Comparison of ENCODE assay signal across 1 cellular context in genomic region chr18:12254820-12255511, GRCh38.
TF ChIP-seq lines count a peak whose summit lies in the region.

No MANE protein-coding gene starts in this region.

TF ChIP-seq in H1, 55 proteins besides CTCF, POLR2A, EP300 and RAD21:
- peak; percentile 47 for TF ChIP-seq SUZ12 (IDR thresholded peaks at IDR 0.05; ENCODE audit: low read length)
- TF ChIP-seq CREB1 (IDR thresholded peaks at IDR 0.05) = no peak
- peak; percentile 72 for TF ChIP-seq EZH2 (IDR thresholded peaks at IDR 0.05; ENCODE audit: low read depth, low read length, severe bottlenecking)
- no peak for TF ChIP-seq MAX (IDR thresholded peaks at IDR 0.05)
- no peak for TF ChIP-seq CHD2 (IDR thresholded peaks at IDR 0.05; ENCODE audit: low read length)
- TF ChIP-seq CEBPB (IDR thresholded peaks at IDR 0.05; ENCODE audit: low read depth, low read length) = no peak
- TF ChIP-seq TBP (IDR thresholded peaks at IDR 0.05; ENCODE audit: low read depth, low read length) = no peak
- TF ChIP-seq POU5F1 (IDR thresholded peaks at IDR 0.05; ENCODE audit: low read depth, low read length) = no peak
- TF ChIP-seq BACH1 (IDR thresholded peaks at IDR 0.05; ENCODE audit: low read length) = no peak
- TF ChIP-seq CTBP2 (IDR thresholded peaks at IDR 0.05; ENCODE audit: borderline replicate concordance, insufficient read depth, insufficient read length, low read length) = no peak
